23 cellular contexts compared by ENCODE assay signal in the genomic region with DNA sequence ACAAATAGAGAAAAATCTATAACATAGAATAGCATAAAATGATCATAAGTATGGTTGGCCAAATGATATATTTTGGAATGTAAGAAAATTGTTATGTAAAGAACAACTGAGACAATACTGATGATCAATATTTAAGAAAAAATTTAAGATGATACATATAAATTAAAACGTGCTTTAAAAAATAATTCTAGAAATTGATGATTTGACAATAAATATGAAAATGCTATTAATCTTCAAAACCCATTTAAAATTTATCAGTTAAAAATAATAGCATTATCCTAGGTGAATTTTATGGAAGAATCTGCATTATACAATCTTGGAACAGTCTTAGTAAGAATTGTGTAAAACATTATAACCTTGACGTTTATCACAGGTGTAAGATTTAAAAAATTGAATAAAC.
"Had no signal": no experiment of that assay in that cellular context is flagged by ENCODE, and none has a peak within 500 bp of the region (broad histone marks: within the 10 kb centered on the region; RNA-seq: fewer than 3 reads in every experiment).

No MANE protein-coding gene starts in this region.

- H3K4me2 ChIP-seq: SK-N-SH had no signal

- H3K9ac ChIP-seq: SK-N-SH had no signal

- DNase-seq: KBM-7, MV-4-11, NCI-H1048, NCI-H1105, NCI-H1417, NCI-H146, NCI-H1694 treated with DMSO at 0.1 percent for 48 hours, NCI-H1930, NCI-H2081, NCI-H2107, NCI-H226, NCI-H446, NCI-H510A, NCI-H524 treated with DMSO at 0.1 percent for 48 hours, NCI-H69, NCI-H774, PC-3, SHP77, SK-N-SH, SW 1271, T-cell had no signal

- ATAC-seq: Panc1, PC-3, T-cell had no signal

- H3K9me3 ChIP-seq: SK-N-SH had no signal

- H3K27ac ChIP-seq: RWPE1 had no signal
